19 cellular contexts compared by ENCODE assay signal in the genomic region with DNA sequence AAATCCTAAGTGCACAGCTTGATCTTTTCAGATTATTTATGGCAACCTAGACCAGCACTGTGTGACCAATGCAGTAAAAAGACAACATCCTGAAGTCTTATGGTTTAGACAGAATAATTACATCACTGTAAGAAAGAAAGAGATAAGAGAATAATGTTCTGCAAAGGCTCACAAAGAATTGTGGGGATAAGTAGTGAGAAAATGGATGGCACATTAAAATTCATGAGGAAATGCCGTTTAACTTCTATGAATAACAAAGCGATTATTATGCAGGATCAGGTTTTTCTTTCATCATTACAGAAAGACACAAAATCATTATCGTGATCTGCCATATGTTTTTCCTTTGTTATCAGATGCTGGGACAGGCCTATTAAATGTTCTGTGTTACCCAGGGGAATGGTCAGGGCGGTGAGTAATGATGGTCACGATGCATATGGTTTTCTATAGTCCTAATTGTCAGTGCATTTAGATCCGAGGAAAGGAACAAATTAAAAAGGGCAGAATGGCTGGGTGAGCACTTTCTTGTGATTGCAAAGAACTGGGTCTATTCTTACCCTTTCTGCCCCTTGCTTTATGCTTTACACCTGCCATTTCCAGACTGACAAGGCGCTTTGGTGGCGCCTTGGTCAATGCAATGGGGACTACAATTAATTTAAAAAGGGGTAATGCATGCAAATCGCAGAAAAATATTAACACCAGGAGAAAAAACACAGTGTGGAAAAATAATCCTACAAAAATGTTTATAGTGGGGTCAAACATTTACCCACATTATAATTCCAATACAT. TPM values are rescaled to one million over a fixed set of nuclear protein-coding genes. Genes with fewer than 3 reads are reported as not detected.
DNase-seq lines count a peak whose midpoint lies in the region; ATAC-seq and TF ChIP-seq lines count a peak whose summit lies in the region.
"Had no signal": no experiment of that assay in that cellular context is flagged by ENCODE, and none has a peak within 500 bp of the region (broad histone marks: within the 10 kb centered on the region; RNA-seq: fewer than 3 reads in every experiment).

No MANE protein-coding gene starts in this region.

- no peak for TF ChIP-seq POLR2A in NB4 (IDR thresholded peaks at IDR 0.05; ENCODE audit: extremely low read depth, insufficient read length)

- TF ChIP-seq CTCF in NB4 (IDR thresholded peaks at IDR 0.05; ENCODE audit: low read depth, low read length) (no peak), glutamatergic neuron (IDR thresholded peaks at IDR 0.05; ENCODE audit: partially characterized antibody, unreplicated experiment) (no peak), GM10248 (IDR thresholded peaks at IDR 0.05; ENCODE audit: control extremely low read depth, extremely low read depth, low read depth, missing control alignments) (no peak)

- H3K27me3 Mint-ChIP-seq in glutamatergic neuron (ENCODE audit: unreplicated experiment), result no peaks in the 10 kb centered on the region
- H3K27me3 Mint-ChIP-seq in activated naive CD4-positive, alpha-beta T cell treated with anti-CD3 and anti-CD28 coated beads, Interleukin-2, amount 10 ng/mL, durations not matched to agents 7 days and 5 days, result peaks cover 17% of the 10 kb centered on the region

- ATAC-seq in SK-N-SH treated with all-trans-retinoic acid at 6 μM for 48 hours (peak; percentile 81), GM18907 (IDR thresholded peaks at IDR 0.05; ENCODE audit: unreplicated experiment) (no peak)
- ATAC-seq: PC-3; stimulated activated memory B cell treated with anti-CD40 and anti-IgM and Interleukin-4, amounts not matched to agents 10 μg/mL and 1 μg/mL and 100 μg/mL, for 72 hours had no signal

- peak overlapping the region; percentile 89 for H3K27ac Mint-ChIP-seq in glutamatergic neuron (ENCODE audit: unreplicated experiment)
- no peak overlapping the region for H3K27ac Mint-ChIP-seq in activated naive CD4-positive, alpha-beta T cell treated with anti-CD3 and anti-CD28 coated beads, Interleukin-2, amount 10 ng/mL, durations not matched to agents 7 days and 5 days
- H3K27ac Mint-ChIP-seq: activated B cell treated with CpG ODN at 0.5 μM for 24 hours; activated T-helper 2 cell treated with anti-CD3 and anti-CD28 coated beads, Interferon-gamma antibody, Interleukin-2, Interleukin-4, amounts not matched to agents 10 μg/mL and 5 μg/mL and 100 μg/mL, durations not matched to agents 14 hours and 24 hours and 36 hours; stimulated activated memory B cell treated with anti-CD40 and anti-IgM and Interleukin-4, amounts not matched to agents 10 μg/mL and 1 μg/mL and 100 μg/mL, for 72 hours had no signal

- POLR2A ChIA-PET in HEK293T (lab: Yijun Ruan, JAX), result interaction anchor here (0.7 kb wide), 1 partner anchor 18 kb away, joined by 3 read pairs; the partner anchor contains the start of gene DHX40
- POLR2A ChIA-PET in GM10248 (lab: Yijun Ruan, JAX), result no interaction called here

- CTCF ChIA-PET in HEK293T (lab: Yijun Ruan, JAX) (interaction anchor here (0.7 kb wide), 1 partner anchor 12 kb away, joined by 3 read pairs; no protein-coding TSS in a partner anchor), GM10248 (lab: Yijun Ruan, JAX) (interaction anchor here (1.0 to 2.1 kb wide), 3 partner anchors 9 to 12 kb away, joined by 3 to 6 read pairs (median 3); no protein-coding TSS in a partner anchor)
- CTCF ChIA-PET in activated naive CD4-positive, alpha-beta T cell treated with anti-CD3 and anti-CD28 coated beads, Interleukin-2, amount 10 ng/mL, durations not matched to agents 7 days and 5 days (lab: Charles Lee), result no interaction called here

- H3K36me3 Mint-ChIP-seq in glutamatergic neuron (ENCODE audit: unreplicated experiment), result no peaks in the 10 kb centered on the region
- H3K36me3 Mint-ChIP-seq in activated naive CD4-positive, alpha-beta T cell treated with anti-CD3 and anti-CD28 coated beads, Interleukin-2, amount 10 ng/mL, durations not matched to agents 7 days and 5 days, result no peaks in the 10 kb centered on the region
- H3K36me3 Mint-ChIP-seq: stimulated activated memory B cell treated with anti-CD40 and anti-IgM and Interleukin-4, amounts not matched to agents 10 μg/mL and 1 μg/mL and 100 μg/mL, for 72 hours had no signal

- no peak overlapping the region for H3K4me3 ChIP-seq in NB4 (ENCODE audit: low read depth, low read length)
- H3K4me3 ChIP-seq: BLaER1 treated with 17β-estradiol and CSF1 and Interleukin-3, amounts not matched to agents 10 nM and 100 nM; tibial artery had no signal

- DNase-seq in DMS153 treated with DMSO at 0.1 percent for 48 hours (lab: John Stamatoyannopoulos, UW; ENCODE audit: unreplicated experiment), result peak; percentile 11
- peak; percentile 70 for DNase-seq in NB4 (ENCODE audit: low read depth)
- DNase-seq in glutamatergic neuron, result peak; percentile 17
- DNase-seq in HEK293T (ENCODE audit: extremely low spot score), result no peak
- DNase-seq in activated naive CD4-positive, alpha-beta T cell treated with anti-CD3 and anti-CD28 coated beads, Interleukin-2, amount 10 ng/mL, durations not matched to agents 7 days and 5 days, result no peak
- DNase-seq in GM10248 (ENCODE audit: extremely low spot score), result no peak
- DNase-seq: activated B cell treated with CpG ODN at 0.5 μM for 24 hours, amygdala, DND-41, hypothalamus, kidney glomerular epithelial cell, NCI-H446 treated with DMSO at 0.1 percent for 48 hours, PC-3, tibial artery had no signal

- H3K9me3 Mint-ChIP-seq in glutamatergic neuron (ENCODE audit: unreplicated experiment), result peaks cover 6% of the 10 kb centered on the region
- H3K9me3 Mint-ChIP-seq in activated naive CD4-positive, alpha-beta T cell treated with anti-CD3 and anti-CD28 coated beads, Interleukin-2, amount 10 ng/mL, durations not matched to agents 7 days and 5 days, result no peaks in the 10 kb centered on the region
- H3K9me3 Mint-ChIP-seq: activated B cell treated with CpG ODN at 0.5 μM for 24 hours; activated T-helper 2 cell treated with anti-CD3 and anti-CD28 coated beads, Interferon-gamma antibody, Interleukin-2, Interleukin-4, amounts not matched to agents 10 μg/mL and 5 μg/mL and 100 μg/mL, durations not matched to agents 14 hours and 24 hours and 36 hours; stimulated activated memory B cell treated with anti-CD40 and anti-IgM and Interleukin-4, amounts not matched to agents 10 μg/mL and 1 μg/mL and 100 μg/mL, for 72 hours had no signal

- H3K4me3 Mint-ChIP-seq in glutamatergic neuron (ENCODE audit: unreplicated experiment), result peak overlapping the region; percentile 47
- no peak overlapping the region for H3K4me3 Mint-ChIP-seq in activated naive CD4-positive, alpha-beta T cell treated with anti-CD3 and anti-CD28 coated beads, Interleukin-2, amount 10 ng/mL, durations not matched to agents 7 days and 5 days
- H3K4me3 Mint-ChIP-seq: activated B cell treated with CpG ODN at 0.5 μM for 24 hours; stimulated activated memory B cell treated with anti-CD40 and anti-IgM and Interleukin-4, amounts not matched to agents 10 μg/mL and 1 μg/mL and 100 μg/mL, for 72 hours had no signal

- peaks cover 11% of the 10 kb centered on the region for H3K4me1 Mint-ChIP-seq in glutamatergic neuron (ENCODE audit: low read depth, unreplicated experiment)
- H3K4me1 Mint-ChIP-seq in activated naive CD4-positive, alpha-beta T cell treated with anti-CD3 and anti-CD28 coated beads, Interleukin-2, amount 10 ng/mL, durations not matched to agents 7 days and 5 days, result no peaks in the 10 kb centered on the region
- H3K4me1 Mint-ChIP-seq: activated B cell treated with CpG ODN at 0.5 μM for 24 hours; stimulated activated memory B cell treated with anti-CD40 and anti-IgM and Interleukin-4, amounts not matched to agents 10 μg/mL and 1 μg/mL and 100 μg/mL, for 72 hours had no signal

TF ChIP-seq in SK-N-SH treated with all-trans-retinoic acid at 6 μM for 48 hours, 23 proteins besides CTCF, POLR2A, EP300 and RAD21 (continues in another document):
- peak; percentile 99 for TF ChIP-seq TCF4 (CRISPR knock-in tag; IDR thresholded peaks at IDR 0.05; ENCODE audit: borderline replicate concordance)
- TF ChIP-seq ZNF70 (CRISPR knock-in tag; IDR thresholded peaks at IDR 0.05), result peak; percentile 64
- TF ChIP-seq ESRRG (CRISPR knock-in tag; IDR thresholded peaks at IDR 0.05), result peak; percentile 82; the same call in 1 of the 2 replicates
- peak; percentile 82; the same call in 1 of the 2 replicates for TF ChIP-seq CSRNP3 (CRISPR knock-in tag; IDR thresholded peaks at IDR 0.05)
- TF ChIP-seq ZFP3 (CRISPR knock-in tag; IDR thresholded peaks at IDR 0.05), result peak; percentile 61; the same call in 1 of the 2 replicates

TF ChIP-seq in HEK293T, 16 proteins besides CTCF, POLR2A, EP300 and RAD21:
- TF ChIP-seq HDGF (IDR thresholded peaks at IDR 0.05; ENCODE audit: borderline replicate concordance), result no peak
- no peak for TF ChIP-seq ZNF384 (IDR thresholded peaks at IDR 0.05)

RNA-seq across cellular contexts. Expression of gene DHX40, which starts 18.1 kb away (rescaled TPM):
- total RNA-seq in glutamatergic neuron (ENCODE audit: unreplicated experiment), result 33.7 TPM

Comparison
In these comparisons a context has a peak if more than half of its experiments do, and no peak if none do; other contexts are left out.
1. DNase-seq: peak in DMS153 treated with DMSO at 0.1 percent for 48 hours (single experiment), NB4 (single experiment) and glutamatergic neuron (single experiment); none in HEK293T (single experiment), activated naive CD4-positive, alpha-beta T cell treated with anti-CD3 and anti-CD28 coated beads, Interleukin-2, amount 10 ng/mL, durations not matched to agents 7 days and 5 days (single experiment) and GM10248 (single experiment).